14 cellular contexts compared by ENCODE assay signal in genomic region chr9:81083821-81084512, GRCh38.
DNase-seq lines count a peak whose midpoint lies in the region; ATAC-seq and TF ChIP-seq lines count a peak whose summit lies in the region.
"Had no signal": no experiment of that assay in that cellular context is flagged by ENCODE, and none has a peak within 500 bp of the region (broad histone marks: within the 10 kb centered on the region; RNA-seq: fewer than 3 reads in every experiment).

No MANE protein-coding gene starts in this region.

- ATAC-seq in naive thymus-derived CD8-positive, alpha-beta T cell: no peak
- ATAC-seq: T-cell had no signal

- H3K9me3 Mint-ChIP-seq in naive thymus-derived CD8-positive, alpha-beta T cell: peaks cover 0 to 5% (median 0%) of the 10 kb centered on the region in 9 donors
- H3K9me3 Mint-ChIP-seq: GM23338, nephron progenitor cell had no signal

- peaks cover 0 to 4% (median 0%) of the 10 kb centered on the region in 5 donors for H3K27me3 Mint-ChIP-seq in naive thymus-derived CD8-positive, alpha-beta T cell
- H3K27me3 Mint-ChIP-seq: T-cell had no signal

- DNase-seq in NCI-H748 (lab: John Stamatoyannopoulos, UW; ENCODE audit: unreplicated experiment): peak; percentile 19
- no peak for DNase-seq in NCI-H748 treated with DMSO at 0.1 percent for 48 hours (lab: John Stamatoyannopoulos, UW)
- peak; percentile 90 for DNase-seq in M059J (ENCODE audit: low read depth)
- peak; percentile 58 for DNase-seq in choroid plexus epithelial cell (ENCODE audit: low read depth)
- DNase-seq in naive thymus-derived CD8-positive, alpha-beta T cell: no peak
- no peak for DNase-seq in activated CD8-positive, alpha-beta memory T cell treated with anti-CD3 and anti-CD28 coated beads for 24 hours
- no peak for DNase-seq in GM20000 (ENCODE audit: low spot score)
- DNase-seq in stimulated activated CD4-positive, alpha-beta T cell treated with anti-CD3 and anti-CD28 coated beads, Interleukin-4, amount 100 ng/mL, for 1 hour: no peak
- DNase-seq: activated T-cell treated with anti-CD3 and anti-CD28 coated beads, Interleukin-2, amount 50 U/mL, for 1 hour; dermis blood vessel endothelial cell; stimulated activated CD4-positive, alpha-beta T cell treated with anti-CD3 and anti-CD28 coated beads, Interleukin-2, amount 100 ng/mL, for 48 hours; T-cell had no signal

- H3K36me3 Mint-ChIP-seq in naive thymus-derived CD8-positive, alpha-beta T cell: no peaks in the 10 kb centered on the region
- H3K36me3 Mint-ChIP-seq: T-cell had no signal

- H3K4me1 Mint-ChIP-seq in naive thymus-derived CD8-positive, alpha-beta T cell: peaks cover 0 to 5% (median 0%) of the 10 kb centered on the region in 4 donors
- H3K4me1 Mint-ChIP-seq: T-cell had no signal

- no peak overlapping the region for H3K4me3 Mint-ChIP-seq in naive thymus-derived CD8-positive, alpha-beta T cell
- H3K4me3 Mint-ChIP-seq: GM23338, nephron progenitor cell, T-cell had no signal

- no peak overlapping the region for H3K27ac Mint-ChIP-seq in naive thymus-derived CD8-positive, alpha-beta T cell
- H3K27ac Mint-ChIP-seq: GM23338, nephron progenitor cell, T-cell had no signal

- POLR2A ChIA-PET in naive thymus-derived CD8-positive, alpha-beta T cell (lab: Charles Lee): no interaction called here

- H3K4me3 ChIP-seq in choroid plexus epithelial cell (ENCODE audit: low read depth, low read length): no peak overlapping the region
- H3K4me3 ChIP-seq: GM23338 had no signal

- TF ChIP-seq CTCF in choroid plexus epithelial cell (conservative IDR thresholded peaks at IDR 0.05; ENCODE audit: low read depth, low read length) (no peak), GM20000 (IDR thresholded peaks at IDR 0.05; ENCODE audit: extremely low read depth, missing control alignments) (no peak)

Comparison
In these comparisons a context has a peak if more than half of its experiments do, and no peak if none do; other contexts are left out.
1. DNase-seq: peak in NCI-H748 (single experiment), M059J (single experiment) and choroid plexus epithelial cell (single experiment); none in NCI-H748 treated with DMSO at 0.1 percent for 48 hours (single experiment), naive thymus-derived CD8-positive, alpha-beta T cell (0 of 10), activated CD8-positive, alpha-beta memory T cell treated with anti-CD3 and anti-CD28 coated beads for 24 hours (single experiment), GM20000 (single experiment) and stimulated activated CD4-positive, alpha-beta T cell treated with anti-CD3 and anti-CD28 coated beads, Interleukin-4, amount 100 ng/mL, for 1 hour (single experiment).